ENCODE assay signal across 21 cellular contexts in genomic region chr2:10661846-10662245, GRCh38. TPM values are rescaled to one million over a fixed set of nuclear protein-coding genes. Genes with fewer than 3 reads are reported as not detected.
"Had no signal": no experiment of that assay in that cellular context is flagged by ENCODE, and none has a peak within 500 bp of the region (broad histone marks: within the 10 kb centered on the region; RNA-seq: fewer than 3 reads in every experiment).

No MANE protein-coding gene starts in this region.

- H3K4me3 ChIP-seq: PC-9, Peyer's patch, SJCRH30 had no signal

- H3K27me3 ChIP-seq: Peyer's patch, SJCRH30 had no signal

- H3K27ac ChIP-seq: HL-60, PC-9, Peyer's patch, SJCRH30 had no signal

- H2AFZ ChIP-seq: PC-9 had no signal

- H3K9me3 ChIP-seq: Peyer's patch, SJCRH30 had no signal

- H3K4me2 ChIP-seq: PC-9 had no signal

- DNase-seq: KBM-7, NCI-H1092, NCI-H1105 treated with DMSO at 0.1 percent for 48 hours, NCI-H1417 treated with DMSO at 0.1 percent for 48 hours, NCI-H146, NCI-H1694 treated with DMSO at 0.1 percent for 48 hours, NCI-H1930, NCI-H2081, NCI-H2107, NCI-H2227 treated with DMSO at 0.1 percent for 48 hours, NCI-H446, NCI-H510A, NCI-H524 treated with DMSO at 0.1 percent for 48 hours, NCI-H69, NCI-H774, PC-9, Peyer's patch, SHP77 treated with DMSO at 0.1 percent for 48 hours, SJCRH30 had no signal

- H3K4me1 ChIP-seq: Peyer's patch had no signal

RNA-seq across cellular contexts. Expression of gene ATP6V1C2, which starts 59.6 kb away (rescaled TPM):
- total RNA-seq: LHCN-M2, PC-9 had no signal
